Comparison of ENCODE assay signal across 10 cellular contexts in genomic region chr17:57106107-57106835, GRCh38. TPM values are rescaled to one million over a fixed set of nuclear protein-coding genes. Genes with fewer than 3 reads are reported as not detected.
DNase-seq lines count a peak whose midpoint lies in the region; ATAC-seq and TF ChIP-seq lines count a peak whose summit lies in the region.
"Had no signal": no experiment of that assay in that cellular context is flagged by ENCODE, and none has a peak within 500 bp of the region (broad histone marks: within the 10 kb centered on the region; RNA-seq: fewer than 3 reads in every experiment).

No MANE protein-coding gene starts in this region.

- TF ChIP-seq CTCF in 22Rv1 (IDR thresholded peaks at IDR 0.05), result peak; percentile 60
- TF ChIP-seq CTCF in GM13976 (IDR thresholded peaks at IDR 0.05; ENCODE audit: borderline replicate concordance, control extremely low read depth, extremely low read depth, insufficient read depth, missing control alignments), result peak; percentile 16
- peak; percentile 4 for TF ChIP-seq CTCF in hepatocyte (IDR thresholded peaks at IDR 0.05; ENCODE audit: poor library complexity)

- H3K36me3 ChIP-seq in hepatocyte (replicated peaks; ENCODE audit: insufficient read depth, low read depth), result no peaks in the 10 kb centered on the region

- H3K79me2 ChIP-seq in hepatocyte, result peaks cover 79% of the 10 kb centered on the region

- peaks cover 23% of the 10 kb centered on the region for H4K20me1 ChIP-seq in hepatocyte (ENCODE audit: insufficient read depth, poor library complexity, severe bottlenecking)

- no peaks in the 10 kb centered on the region for H3K9me3 ChIP-seq in hepatocyte (ENCODE audit: low read depth)

- H3K27ac ChIP-seq in 22Rv1 (peak overlapping the region; percentile 65), hepatocyte (peak overlapping the region; percentile 93)

- no peaks in the 10 kb centered on the region for H3K9me2 ChIP-seq in hepatocyte (replicated peaks; ENCODE audit: insufficient read depth)

- in situ Hi-C loops in GM13976 (cut with MboI; ENCODE audit: low sequenced_read_pairs, unreplicated experiment), result no loop called here

- no peaks in the 10 kb centered on the region for H3K27me3 ChIP-seq in hepatocyte

- DNase-seq in GM13976 (ENCODE audit: low spot score) (no peak), hepatocyte (ENCODE audit: low spot score) (no peak), hippocampal formation (lab: John Stamatoyannopoulos, UW) (no peak)
- DNase-seq in stimulated activated CD4-positive, alpha-beta T cell treated with anti-CD3 and anti-CD28 coated beads, Interleukin-15, amount 100 ng/mL, for 24 hours, result no peak
- DNase-seq in activated naive CD4-positive, alpha-beta T cell treated with anti-CD3 and anti-CD28 coated beads, Interleukin-2, amount 50 U/mL, for 16 hours, result no peak
- DNase-seq: activated CD4-positive, alpha-beta T cell treated with anti-CD3 and anti-CD28 coated beads for 48 hours; GF-D8 had no signal

- 90% methylated on average over 16 of the region's 17 CpGs for WGBS in hepatocyte (ENCODE audit: low lambda C conversion rate, missing lambda C conversion rate)

- H3K4me3 ChIP-seq in hepatocyte, result no peak overlapping the region

- peaks cover 37% of the 10 kb centered on the region for H3K4me1 ChIP-seq in hepatocyte (ENCODE audit: insufficient read depth)

- no peak overlapping the region for H2AFZ ChIP-seq in hepatocyte

- no peak overlapping the region for H3K4me2 ChIP-seq in hepatocyte

- ATAC-seq in SK-N-SH treated with all-trans-retinoic acid at 6 μM for 48 hours, result peak; percentile 45
- no peak for ATAC-seq in HG03159 (IDR thresholded peaks at IDR 0.05; ENCODE audit: unreplicated experiment)

TF ChIP-seq in SK-N-SH treated with all-trans-retinoic acid at 6 μM for 48 hours, 23 proteins besides CTCF, POLR2A, EP300 and RAD21:
- no peak for TF ChIP-seq PPARA (CRISPR knock-in tag; IDR thresholded peaks at IDR 0.05; ENCODE audit: borderline replicate concordance)
- no peak for TF ChIP-seq ZNF70 (CRISPR knock-in tag; IDR thresholded peaks at IDR 0.05)
- no peak for TF ChIP-seq ZFP30 (CRISPR knock-in tag; IDR thresholded peaks at IDR 0.05)
- no peak for TF ChIP-seq ARNTL (CRISPR knock-in tag; IDR thresholded peaks at IDR 0.05; ENCODE audit: borderline replicate concordance, low read depth)
- no peak for TF ChIP-seq POU6F1 (CRISPR knock-in tag; IDR thresholded peaks at IDR 0.05; ENCODE audit: borderline replicate concordance, low read depth)
- no peak for TF ChIP-seq OSR1 (CRISPR knock-in tag; IDR thresholded peaks at IDR 0.05)
- no peak for TF ChIP-seq ESRRG (CRISPR knock-in tag; IDR thresholded peaks at IDR 0.05)
- no peak for TF ChIP-seq GLIS3 (CRISPR knock-in tag; IDR thresholded peaks at IDR 0.05)
- no peak for TF ChIP-seq SNAI2 (CRISPR knock-in tag; IDR thresholded peaks at IDR 0.05)
- no peak for TF ChIP-seq TCF4 (CRISPR knock-in tag; IDR thresholded peaks at IDR 0.05; ENCODE audit: borderline replicate concordance)
- no peak for TF ChIP-seq TOX (CRISPR knock-in tag; IDR thresholded peaks at IDR 0.05; ENCODE audit: borderline replicate concordance)
- no peak for TF ChIP-seq CSRNP3 (CRISPR knock-in tag; IDR thresholded peaks at IDR 0.05)
- TF ChIP-seq PATZ1 (CRISPR knock-in tag; IDR thresholded peaks at IDR 0.05; ENCODE audit: borderline replicate concordance), result no peak
- no peak for TF ChIP-seq ZFP3 (CRISPR knock-in tag; IDR thresholded peaks at IDR 0.05)
- TF ChIP-seq CREB5 (CRISPR knock-in tag; IDR thresholded peaks at IDR 0.05; ENCODE audit: low read depth), result no peak

RNA-seq across cellular contexts. Expression of gene AKAP1, which starts 21.2 kb away (rescaled TPM):
- total RNA-seq in hepatocyte, result 46.7 and 59.1 TPM in 2 replicates
- polyA plus RNA-seq in hepatocyte, result 28.0 and 33.0 TPM in 2 replicates

Comparison
In these comparisons a context has a peak if more than half of its experiments do, and no peak if none do; other contexts are left out.
1. CTCF ChIP-seq: peak in every context shown above with its lines; median percentile 60 in 22Rv1; 16 in GM13976; 4 in hepatocyte.